Comparison of ENCODE assay signal across 17 cellular contexts in the genomic region with DNA sequence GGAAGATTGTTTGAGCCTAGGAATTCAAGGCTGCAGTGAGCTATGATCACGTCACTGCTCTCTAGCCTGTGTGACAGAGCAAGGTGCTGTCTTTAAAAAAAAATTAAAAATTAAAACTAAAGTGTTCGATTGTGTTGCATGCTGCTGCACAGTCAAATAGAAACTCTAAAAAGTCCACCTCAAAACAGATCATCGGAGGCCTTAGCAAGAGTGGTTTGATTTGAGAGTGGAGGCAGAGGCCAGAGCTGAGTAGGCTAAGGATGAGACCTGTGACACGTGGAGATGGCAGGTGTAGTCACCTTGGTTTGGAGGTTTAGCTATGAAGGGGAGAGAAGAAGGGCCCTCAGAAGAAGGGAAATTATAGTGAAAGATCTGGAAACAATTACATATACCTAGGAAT.
"Had no signal": no experiment of that assay in that cellular context is flagged by ENCODE, and none has a peak within 500 bp of the region (broad histone marks: within the 10 kb centered on the region; RNA-seq: fewer than 3 reads in every experiment).

No MANE protein-coding gene starts in this region.

- H3K36me3 ChIP-seq: cardiac muscle cell, lower lobe of right lung, upper lobe of right lung had no signal

- H3K27me3 ChIP-seq: cardiac muscle cell, foreskin keratinocyte, upper lobe of right lung had no signal

- ATAC-seq: foreskin keratinocyte, left colon had no signal

- H3K27ac Mint-ChIP-seq: activated naive CD8-positive, alpha-beta T cell treated with anti-CD3 and anti-CD28 coated beads for 36 hours; endodermal cell; stimulated activated naive CD8-positive, alpha-beta T cell treated with anti-CD3 and anti-CD28 coated beads, Interleukin-15, Interleukin-2, amounts not matched to agents 100 ng/mL and 50 ng/mL, for 24 hours had no signal

- H3K9me3 Mint-ChIP-seq: activated naive CD8-positive, alpha-beta T cell treated with anti-CD3 and anti-CD28 coated beads for 36 hours; endodermal cell; nephron progenitor cell; stimulated activated naive CD8-positive, alpha-beta T cell treated with anti-CD3 and anti-CD28 coated beads, Interleukin-15, Interleukin-2, amounts not matched to agents 100 ng/mL and 50 ng/mL, for 24 hours had no signal

- H3K27me3 Mint-ChIP-seq: activated naive CD8-positive, alpha-beta T cell treated with anti-CD3 and anti-CD28 coated beads for 36 hours; stimulated activated naive CD8-positive, alpha-beta T cell treated with anti-CD3 and anti-CD28 coated beads, Interleukin-15, Interleukin-2, amounts not matched to agents 100 ng/mL and 50 ng/mL, for 24 hours had no signal

- H3K4me3 Mint-ChIP-seq: activated naive CD8-positive, alpha-beta T cell treated with anti-CD3 and anti-CD28 coated beads for 36 hours; endodermal cell; nephron progenitor cell; stimulated activated naive CD8-positive, alpha-beta T cell treated with anti-CD3 and anti-CD28 coated beads, Interleukin-15, Interleukin-2, amounts not matched to agents 100 ng/mL and 50 ng/mL, for 24 hours had no signal

- H3K27ac ChIP-seq: cardiac muscle cell, epithelial cell of prostate, foreskin keratinocyte, lower lobe of right lung had no signal

- H3K4me3 ChIP-seq: cardiac muscle cell, lower lobe of right lung, upper lobe of right lung had no signal

- DNase-seq: activated naive CD4-positive, alpha-beta T cell; activated naive CD8-positive, alpha-beta T cell treated with anti-CD3 and anti-CD28 coated beads for 36 hours; amniotic stem cell; endodermal cell; foreskin keratinocyte; islet precursor cell; left colon; lower lobe of right lung; nephron progenitor cell; retina; SK-N-SH; stimulated activated CD4-positive, alpha-beta T cell treated with anti-CD3 and anti-CD28 coated beads, Interleukin-12 subunit alpha, Interleukin-12 subunit beta, amount 100 ng/mL, for 4 hours; stimulated activated CD4-positive, alpha-beta T cell treated with anti-CD3 and anti-CD28 coated beads, Interleukin-1b, Interleukin-23, amount 100 ng/mL, for 48 hours; upper lobe of right lung had no signal

- H3K9me3 ChIP-seq: lower lobe of right lung, SK-N-SH, upper lobe of right lung had no signal
